27 cellular contexts compared by ENCODE assay signal in genomic region chr12:115870527-115870926, GRCh38.
DNase-seq lines count a peak whose midpoint lies in the region; ATAC-seq and TF ChIP-seq lines count a peak whose summit lies in the region.
"Had no signal": no experiment of that assay in that cellular context is flagged by ENCODE, and none has a peak within 500 bp of the region (broad histone marks: within the 10 kb centered on the region; RNA-seq: fewer than 3 reads in every experiment).

No MANE protein-coding gene starts in this region.

- H3K36me3 ChIP-seq in breast epithelium (no peaks in the 10 kb centered on the region), PC-3 (ENCODE audit: low read depth, low read length) (no peaks in the 10 kb centered on the region), suprapubic skin (no peaks in the 10 kb centered on the region)
- H3K36me3 ChIP-seq: BLaER1 treated with 17β-estradiol and CSF1 and Interleukin-3, amounts not matched to agents 10 nM and 100 nM; neutrophil; prostate gland; upper lobe of left lung had no signal

- no peak for TF ChIP-seq EP300 in suprapubic skin (IDR thresholded peaks at IDR 0.05)

- no peak overlapping the region for H3K4me3 Mint-ChIP-seq in MCF 10A (ENCODE audit: unreplicated experiment)
- H3K4me3 Mint-ChIP-seq: activated naive CD4-positive, alpha-beta T cell treated with anti-CD3 and anti-CD28 coated beads, Interleukin-2, amount 50 U/mL, for 24 hours had no signal

- no peak overlapping the region for H3K4me2 ChIP-seq in PC-3 (ENCODE audit: low read length)
- H3K4me2 ChIP-seq: BLaER1 treated with 17β-estradiol and CSF1 and Interleukin-3, amounts not matched to agents 10 nM and 100 nM; SK-N-SH had no signal

- H3K9me3 Mint-ChIP-seq in MCF 10A (ENCODE audit: unreplicated experiment): no peaks in the 10 kb centered on the region

- H3K27me3 ChIP-seq in breast epithelium (no peaks in the 10 kb centered on the region), PC-3 (ENCODE audit: low read length) (0 out of 2 replicates have a peak, but pooled peaks cover 3% of the 10 kb centered on the region), suprapubic skin (no peaks in the 10 kb centered on the region)
- H3K27me3 ChIP-seq: BLaER1 treated with 17β-estradiol and CSF1 and Interleukin-3, amounts not matched to agents 10 nM and 100 nM; upper lobe of left lung had no signal

- WGBS in suprapubic skin: 63% methylated on average over 4 of the region's 4 CpGs

- H3K9ac ChIP-seq in PC-3 (ENCODE audit: low read length): no peak overlapping the region
- H3K9ac ChIP-seq: BLaER1 treated with 17β-estradiol and CSF1 and Interleukin-3, amounts not matched to agents 10 nM and 100 nM; SK-N-SH had no signal

- no peaks in the 10 kb centered on the region for H3K9me2 ChIP-seq in PC-3 (replicated peaks; ENCODE audit: low read length)
- H3K9me2 ChIP-seq: SK-N-SH had no signal

- H3K27ac Mint-ChIP-seq in MCF 10A (ENCODE audit: low read depth, unreplicated experiment): no peak overlapping the region
- H3K27ac Mint-ChIP-seq: activated naive CD4-positive, alpha-beta T cell treated with anti-CD3 and anti-CD28 coated beads, Interleukin-2, amount 50 U/mL, for 24 hours had no signal

- H3K27ac ChIP-seq in breast epithelium (peak overlapping the region; percentile 79 to 89), PC-3 (ENCODE audit: low read length) (no peak overlapping the region), suprapubic skin (no peak overlapping the region)
- H3K27ac ChIP-seq: BLaER1 treated with 17β-estradiol and CSF1 and Interleukin-3, amounts not matched to agents 10 nM and 100 nM; HL-60; neutrophil; upper lobe of left lung had no signal

- intact Hi-C loops in breast epithelium (cut with DNase I; ENCODE audit: low total_unique reads) (no loop called here), MCF 10A (cut with micrococcal nuclease) (no loop called here), PC-3 (cut with micrococcal nuclease) (no loop called here), left ventricle myocardium superior (cut with micrococcal nuclease) (no loop called here)

- no peaks in the 10 kb centered on the region for H3K79me2 ChIP-seq in PC-3 (ENCODE audit: low read length)

- no peak overlapping the region for H2AFZ ChIP-seq in PC-3 (ENCODE audit: low read length)

- H3K9me3 ChIP-seq in breast epithelium: no peaks in the 10 kb centered on the region
- H3K9me3 ChIP-seq in PC-3 (ENCODE audit: low read length): no peaks in the 10 kb centered on the region
- no peaks in the 10 kb centered on the region for H3K9me3 ChIP-seq in suprapubic skin
- H3K9me3 ChIP-seq: BLaER1 treated with 17β-estradiol and CSF1 and Interleukin-3, amounts not matched to agents 10 nM and 100 nM; Caco-2; neutrophil; prostate gland; SK-N-SH; upper lobe of left lung had no signal

- H3K4me3 ChIP-seq in breast epithelium: no peak overlapping the region
- H3K4me3 ChIP-seq in PC-3 (ENCODE audit: low read length): no peak overlapping the region
- no peak overlapping the region for H3K4me3 ChIP-seq in suprapubic skin
- H3K4me3 ChIP-seq: BLaER1 treated with 17β-estradiol and CSF1 and Interleukin-3, amounts not matched to agents 10 nM and 100 nM; prostate gland; upper lobe of left lung had no signal

- POLR2A ChIA-PET in MCF 10A (lab: Yijun Ruan, JAX) (interaction anchor here (0.7 kb wide), 1 partner anchor 9 kb away, joined by 3 read pairs; no protein-coding TSS in a partner anchor), PC-3 (lab: Charles Lee; ENCODE audit: unreplicated experiment) (no interaction called here), HEK293T (lab: Yijun Ruan, JAX) (no interaction called here)

- TF ChIP-seq CTCF in breast epithelium (IDR thresholded peaks at IDR 0.05): no peak
- no peak for TF ChIP-seq CTCF in MCF 10A (IDR thresholded peaks at IDR 0.05; ENCODE audit: unreplicated experiment)
- TF ChIP-seq CTCF in PC-3 (conservative IDR thresholded peaks at IDR 0.05; ENCODE audit: low read depth, low read length): no peak
- TF ChIP-seq CTCF in suprapubic skin (IDR thresholded peaks at IDR 0.05): no peak

- no peaks in the 10 kb centered on the region for H3K36me3 Mint-ChIP-seq in MCF 10A (ENCODE audit: insufficient read depth, unreplicated experiment)
- H3K36me3 Mint-ChIP-seq: activated naive CD4-positive, alpha-beta T cell treated with anti-CD3 and anti-CD28 coated beads, Interleukin-2, amount 50 U/mL, for 24 hours had no signal

- ATAC-seq in PC-3 (no peak), left ventricle myocardium superior (peak; percentile 91)
- ATAC-seq: HepG2 had no signal

- H3K4me1 Mint-ChIP-seq in MCF 10A (ENCODE audit: insufficient read depth, unreplicated experiment): no peaks in the 10 kb centered on the region
- H3K4me1 Mint-ChIP-seq: activated naive CD4-positive, alpha-beta T cell treated with anti-CD3 and anti-CD28 coated beads, Interleukin-2, amount 50 U/mL, for 24 hours had no signal

- peaks cover 5% of the 10 kb centered on the region for H3F3A ChIP-seq in PC-3 (ENCODE audit: low read length, unreplicated experiment)

- DNase-seq in breast epithelium (ENCODE audit: low spot score in 2 of 2) (no peak), MCF 10A (ENCODE audit: unreplicated experiment) (no peak), PC-3 (peak; percentile 27), left ventricle myocardium superior (peak; percentile 52), HT-29 (ENCODE audit: low spot score) (no peak), suprapubic skin (ENCODE audit: low spot score in 2 of 2) (no peak), HEK293T (ENCODE audit: extremely low spot score) (no peak)
- DNase-seq in activated naive CD4-positive, alpha-beta T cell treated with anti-CD3 and anti-CD28 coated beads, Interleukin-2, amount 50 U/mL, for 16 hours: no peak
- DNase-seq: activated CD4-positive, alpha-beta T cell treated with anti-CD3 and anti-CD28 coated beads for 48 hours; Caco-2; caudate nucleus; dermis blood vessel endothelial cell; EL; H7; kidney; mammary epithelial cell; NCI-H1048; NCI-H1930; SK-N-SH; T-helper 2 cell; upper lobe of left lung had no signal

- no peaks in the 10 kb centered on the region for H3K4me1 ChIP-seq in breast epithelium
- peaks cover 36% of the 10 kb centered on the region for H3K4me1 ChIP-seq in PC-3 (ENCODE audit: insufficient read depth, low read length)
- peaks cover 29% of the 10 kb centered on the region for H3K4me1 ChIP-seq in suprapubic skin
- H3K4me1 ChIP-seq: BLaER1 treated with 17β-estradiol and CSF1 and Interleukin-3, amounts not matched to agents 10 nM and 100 nM; upper lobe of left lung had no signal

- CTCF ChIA-PET in MCF 10A (lab: Yijun Ruan, JAX): interaction anchor here (0.7 to 1.9 kb wide), 4 partner anchors 9 to 48 kb away, joined by 3 to 6 read pairs (median 4); no protein-coding TSS in a partner anchor
- CTCF ChIA-PET in PC-3 (lab: Charles Lee): interaction anchor here (0.6 kb wide), 2 partner anchors 9 to 828 kb away, joined by 5 read pairs; no protein-coding TSS in a partner anchor
- CTCF ChIA-PET in HEK293T (lab: Yijun Ruan, JAX): interaction anchor here (1.5 kb wide), 1 partner anchor 8 kb away, joined by 5 read pairs; no protein-coding TSS in a partner anchor

- no TSS peak for BruUV-seq in MCF 10A (replicated peaks; lab: Mats Ljungman, UMichigan)
- BruUV-seq in PC-3 (replicated peaks; lab: Mats Ljungman, UMichigan): no TSS peak

- H4K20me1 ChIP-seq in PC-3 (ENCODE audit: low read length): no peaks in the 10 kb centered on the region
- H4K20me1 ChIP-seq: BLaER1 treated with 17β-estradiol and CSF1 and Interleukin-3, amounts not matched to agents 10 nM and 100 nM had no signal

- no peak for TF ChIP-seq POLR2A in breast epithelium (IDR thresholded peaks at IDR 0.05)
- TF ChIP-seq POLR2A in suprapubic skin (IDR thresholded peaks at IDR 0.05): no peak

- peaks cover 39% of the 10 kb centered on the region for H3K27me3 Mint-ChIP-seq in MCF 10A (ENCODE audit: insufficient read depth, unreplicated experiment)

TF ChIP-seq in HEK293T, 16 proteins besides CTCF, POLR2A, EP300 and RAD21:
- TF ChIP-seq BHLHE40 (IDR thresholded peaks at IDR 0.05; ENCODE audit: borderline replicate concordance) (no peak), FOXA1 (IDR thresholded peaks at IDR 0.05) (no peak), HDGF (IDR thresholded peaks at IDR 0.05; ENCODE audit: borderline replicate concordance) (no peak), SP1 (IDR thresholded peaks at IDR 0.05) (no peak), ELF4 (IDR thresholded peaks at IDR 0.05) (no peak), SUZ12 (IDR thresholded peaks at IDR 0.05) (no peak), ARNT (IDR thresholded peaks at IDR 0.05) (no peak), NFRKB (IDR thresholded peaks at IDR 0.05) (no peak), FOXM1 (IDR thresholded peaks at IDR 0.05; ENCODE audit: borderline replicate concordance) (no peak), TARDBP (IDR thresholded peaks at IDR 0.05) (no peak), LEF1 (IDR thresholded peaks at IDR 0.05; ENCODE audit: borderline replicate concordance) (no peak), L3MBTL2 (conservative IDR thresholded peaks at IDR 0.05) (no peak), ZNF384 (IDR thresholded peaks at IDR 0.05) (no peak), FOXK2 (IDR thresholded peaks at IDR 0.05) (no peak), CTBP1 (IDR thresholded peaks at IDR 0.05; ENCODE audit: borderline replicate concordance) (no peak)
- TF ChIP-seq, protein P1, sequence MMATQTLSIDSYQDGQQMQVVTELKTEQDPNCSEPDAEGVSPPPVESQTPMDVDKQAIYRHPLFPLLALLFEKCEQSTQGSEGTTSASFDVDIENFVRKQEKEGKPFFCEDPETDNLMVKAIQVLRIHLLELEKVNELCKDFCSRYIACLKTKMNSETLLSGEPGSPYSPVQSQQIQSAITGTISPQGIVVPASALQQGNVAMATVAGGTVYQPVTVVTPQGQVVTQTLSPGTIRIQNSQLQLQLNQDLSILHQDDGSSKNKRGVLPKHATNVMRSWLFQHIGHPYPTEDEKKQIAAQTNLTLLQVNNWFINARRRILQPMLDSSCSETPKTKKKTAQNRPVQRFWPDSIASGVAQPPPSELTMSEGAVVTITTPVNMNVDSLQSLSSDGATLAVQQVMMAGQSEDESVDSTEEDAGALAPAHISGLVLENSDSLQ (IDR thresholded peaks at IDR 0.05): no peak

Comparison
In these comparisons a context has a peak if more than half of its experiments do, and no peak if none do; other contexts are left out.
1. DNase-seq: peak in PC-3 (single experiment) and left ventricle myocardium superior (single experiment); none in breast epithelium (0 of 2), MCF 10A (single experiment), activated naive CD4-positive, alpha-beta T cell treated with anti-CD3 and anti-CD28 coated beads, Interleukin-2, amount 50 U/mL, for 16 hours (single experiment), HT-29 (single experiment), suprapubic skin (0 of 2) and HEK293T (single experiment).
2. H3K27ac ChIP-seq: peak in breast epithelium (2 of 2); none in PC-3 (single experiment) and suprapubic skin (single experiment).